In genomic region chr17:45870342-45870974, GRCh38 we compare ENCODE assay signal across 18 cellular contexts. TPM values are rescaled to one million over a fixed set of nuclear protein-coding genes. Genes with fewer than 3 reads are reported as not detected.
DNase-seq lines count a peak whose midpoint lies in the region; ATAC-seq, FAIRE-seq and TF ChIP-seq lines count a peak whose summit lies in the region.
"Had no signal": no experiment of that assay in that cellular context is flagged by ENCODE, and none has a peak within 500 bp of the region (broad histone marks: within the 10 kb centered on the region; RNA-seq: fewer than 3 reads in every experiment).

No MANE protein-coding gene starts in this region.

- POLR2A ChIA-PET in HepG2 (lab: Yijun Ruan, JAX) = no interaction called here
- POLR2A ChIA-PET in GM12878 (lab: Charles Lee) = no interaction called here
- POLR2A ChIA-PET in PC-9 (lab: Charles Lee; ENCODE audit: unreplicated experiment) = no interaction called here

- TF ChIP-seq RAD21 in HepG2 (CRISPR knock-in tag; IDR thresholded peaks at IDR 0.05) (no peak), GM12878 (IDR thresholded peaks at IDR 0.05; ENCODE audit: insufficient read depth, low read depth, low read length) (no peak)

- CTCF ChIA-PET in HepG2 (lab: Yijun Ruan, JAX; ENCODE audit: low intra/inter-chr PET ratio, low total read pairs) = no interaction called here
- CTCF ChIA-PET in GM12878 (lab: Yijun Ruan, JAX) = no interaction called here
- CTCF ChIA-PET in PC-9 (lab: Charles Lee) = no interaction called here

- H3K9me2 ChIP-seq in PC-9 (ENCODE audit: insufficient read depth) = no peaks in the 10 kb centered on the region

- no peak for TF ChIP-seq POLR2A in HepG2 (IDR thresholded peaks at IDR 0.05; ENCODE audit: insufficient read depth in 1 of 2, low read depth in 2 of 2, low read length in 2 of 2)
- TF ChIP-seq POLR2A in right lobe of liver (IDR thresholded peaks at IDR 0.05) = no peak
- TF ChIP-seq POLR2A in GM12878 (IDR thresholded peaks at IDR 0.05; ENCODE audit: low read depth, low read length) = no peak

- intact Hi-C loops in HepG2 (cut with micrococcal nuclease; ENCODE audit: unreplicated experiment) (no loop called here), right lobe of liver (cut with DNase I) (no loop called here), GM12878 (cut with micrococcal nuclease; ENCODE audit: unreplicated experiment) (no loop called here), PC-9 (cut with micrococcal nuclease; ENCODE audit: unreplicated experiment) (no loop called here)

- H4K20me1 ChIP-seq in HepG2 (ENCODE audit: insufficient read depth, low read length) = no peaks in the 10 kb centered on the region
- no peaks in the 10 kb centered on the region for H4K20me1 ChIP-seq in GM12878 (ENCODE audit: control insufficient read depth, insufficient read depth)
- H4K20me1 ChIP-seq in neural progenitor cell (ENCODE audit: low read depth) = no peaks in the 10 kb centered on the region
- H4K20me1 ChIP-seq in PC-9 (ENCODE audit: insufficient read depth) = no peaks in the 10 kb centered on the region

- H3K27ac Mint-ChIP-seq in neural progenitor cell = peak overlapping the region; percentile 58
- H3K27ac Mint-ChIP-seq: CD8-positive, alpha-beta T cell had no signal

- DNase-seq in HepG2 (ENCODE audit: low spot score) = no peak
- no peak for DNase-seq in right lobe of liver
- no peak for DNase-seq in GM12878 (ENCODE audit: low read depth, low spot score)
- DNase-seq in neural progenitor cell (ENCODE audit: low spot score) = no peak
- DNase-seq in LoVo (ENCODE audit: low spot score) = no peak
- no peak for DNase-seq in hypothalamus (lab: John Stamatoyannopoulos, UW)
- DNase-seq in PC-9 = no peak
- DNase-seq: 8988T; ACHN; CD8-positive, alpha-beta T cell; COR-L47; DND-41; GDM1 had no signal

- BruUV-seq in HepG2 (replicated peaks; lab: Mats Ljungman, UMichigan) = no TSS peak
- BruUV-seq in GM12878 (replicated peaks; lab: Mats Ljungman, UMichigan) = no TSS peak
- no TSS peak for BruUV-seq in PC-9 (replicated peaks; lab: Mats Ljungman, UMichigan)

- H3K9ac ChIP-seq in HepG2 (ENCODE audit: insufficient read depth, low read depth, low read length) = no peak overlapping the region
- H3K9ac ChIP-seq in GM12878 (ENCODE audit: control insufficient read depth, insufficient read depth, low read length) = no peak overlapping the region
- no peak overlapping the region for H3K9ac ChIP-seq in neural progenitor cell
- H3K9ac ChIP-seq: GM23248 had no signal

- peaks cover 36% of the 10 kb centered on the region for H3K4me1 Mint-ChIP-seq in neural progenitor cell

- ATAC-seq in HepG2 = no peak
- no peak for ATAC-seq in right lobe of liver
- ATAC-seq in GM12878 = no peak
- ATAC-seq: CD8-positive, alpha-beta T cell had no signal

- peaks cover 7% of the 10 kb centered on the region for H3K27me3 Mint-ChIP-seq in neural progenitor cell (ENCODE audit: insufficient read depth, low read depth)

- H3F3A ChIP-seq in neural progenitor cell (ENCODE audit: low read depth) (no peaks in the 10 kb centered on the region), PC-9 (ENCODE audit: insufficient read depth, low read depth) (no peaks in the 10 kb centered on the region)

- TF ChIP-seq CTCF in HepG2 (CRISPR knock-in tag; IDR thresholded peaks at IDR 0.05) = no peak
- TF ChIP-seq CTCF in right lobe of liver (IDR thresholded peaks at IDR 0.05) = no peak
- no peak for TF ChIP-seq CTCF in GM12878 (IDR thresholded peaks at IDR 0.05 in 2 of 3, conservative IDR thresholded peaks at IDR 0.05 in 1 of 3; ENCODE audit: control insufficient read depth in 2 of 3, extremely low read depth in 1 of 3, insufficient read depth in 1 of 3, low read depth in 3 of 3, low read length in 3 of 3)
- no peak for TF ChIP-seq CTCF in neural progenitor cell (IDR thresholded peaks at IDR 0.05)
- no peak for TF ChIP-seq CTCF in PC-9 (conservative IDR thresholded peaks at IDR 0.05)

- no peaks in the 10 kb centered on the region for H3K9me3 Mint-ChIP-seq in neural progenitor cell
- H3K9me3 Mint-ChIP-seq: CD8-positive, alpha-beta T cell had no signal

- H3K4me3 ChIP-seq in HepG2 (replicated peaks in 1 of 3; ENCODE audit: insufficient read depth in 1 of 3, low read depth in 2 of 3, low read length in 3 of 3) = no peak overlapping the region
- no peak overlapping the region for H3K4me3 ChIP-seq in right lobe of liver
- no peak overlapping the region for H3K4me3 ChIP-seq in GM12878
- no peak overlapping the region for H3K4me3 ChIP-seq in neural progenitor cell
- no peak overlapping the region for H3K4me3 ChIP-seq in PC-9
- H3K4me3 ChIP-seq: GM23248 had no signal

- H3K4me3 Mint-ChIP-seq in neural progenitor cell = no peak overlapping the region
- H3K4me3 Mint-ChIP-seq: CD8-positive, alpha-beta T cell had no signal

- SMC1A ChIA-PET in GM12878 (lab: Charles Lee; ENCODE audit: uncharacterized antibody, unreplicated experiment) = no interaction called here

- no peak overlapping the region for H3K4me2 ChIP-seq in HepG2 (ENCODE audit: low read depth, low read length)
- no peak overlapping the region for H3K4me2 ChIP-seq in GM12878 (ENCODE audit: control insufficient read depth, insufficient read depth)
- peak overlapping the region; percentile 14 for H3K4me2 ChIP-seq in neural progenitor cell
- H3K4me2 ChIP-seq in PC-9 = no peak overlapping the region

- FAIRE-seq in HepG2 (lab: Jason Lieb, UNC) = no peak
- peak; percentile 71 for FAIRE-seq in GM12878 (lab: Jason Lieb, UNC)
- FAIRE-seq: D721Med had no signal

- peaks cover 4 to 56% of the 10 kb centered on the region in 2 experiments; a peak in 4 of 5 replicates for H3K27me3 ChIP-seq in HepG2 (ENCODE audit: control insufficient read depth in 1 of 2, insufficient read depth in 2 of 2, low read length in 2 of 2)
- no peaks in the 10 kb centered on the region for H3K27me3 ChIP-seq in right lobe of liver
- peaks cover 0 to 3% of the 10 kb centered on the region in 2 experiments; a peak in 3 of 4 replicates for H3K27me3 ChIP-seq in GM12878 (replicated peaks in 1 of 2; ENCODE audit: control insufficient read depth in 2 of 2, insufficient read depth in 2 of 2, low read length in 1 of 2)
- H3K27me3 ChIP-seq in neural progenitor cell = no peaks in the 10 kb centered on the region
- H3K27me3 ChIP-seq in PC-9 (ENCODE audit: insufficient read depth, low read depth) = peaks cover 96% of the 10 kb centered on the region

- H3K79me2 ChIP-seq in HepG2 (ENCODE audit: insufficient read depth, low read length) = no peaks in the 10 kb centered on the region
- no peaks in the 10 kb centered on the region for H3K79me2 ChIP-seq in GM12878 (ENCODE audit: control insufficient read depth, insufficient read depth, low read length)
- H3K79me2 ChIP-seq in neural progenitor cell (ENCODE audit: low read depth) = no peaks in the 10 kb centered on the region
- no peaks in the 10 kb centered on the region for H3K79me2 ChIP-seq in PC-9 (ENCODE audit: low read depth)

- H3K27ac ChIP-seq in HepG2 (ENCODE audit: extremely low read length, insufficient read depth, low read length) (no peak overlapping the region), right lobe of liver (no peak overlapping the region), GM12878 (ENCODE audit: control insufficient read depth, insufficient read depth) (no peak overlapping the region), neural progenitor cell (no peak overlapping the region), PC-9 (no peak overlapping the region)
- H3K27ac ChIP-seq: GM23248 had no signal

- in situ Hi-C loops in HepG2 (cut with HindIII; ENCODE audit: extremely low pct_ligation_motif_present, low pct_unique_long_range_greater_than_20kb) (loop anchor here (10.0 kb wide), 1 partner anchor 64 kb away; no protein-coding TSS in a partner anchor), GM12878 (cut with MboI) (no loop called here)

- H3K36me3 Mint-ChIP-seq in neural progenitor cell = no peaks in the 10 kb centered on the region
- H3K36me3 Mint-ChIP-seq: CD14-positive monocyte; CD8-positive, alpha-beta T cell had no signal

- no peaks in the 10 kb centered on the region for H3K36me3 ChIP-seq in HepG2 (replicated peaks in 1 of 2; ENCODE audit: control insufficient read depth in 1 of 2, insufficient read depth in 2 of 2, low read length in 2 of 2)
- no peaks in the 10 kb centered on the region for H3K36me3 ChIP-seq in right lobe of liver
- no peaks in the 10 kb centered on the region for H3K36me3 ChIP-seq in GM12878 (ENCODE audit: control insufficient read depth in 2 of 2, insufficient read depth in 2 of 2, low read length in 1 of 2)
- H3K36me3 ChIP-seq in neural progenitor cell = no peaks in the 10 kb centered on the region
- H3K36me3 ChIP-seq in PC-9 (ENCODE audit: low read depth) = no peaks in the 10 kb centered on the region

- RAD21 ChIA-PET in GM12878 (lab: Charles Lee; ENCODE audit: unreplicated experiment) = no interaction called here

- H3K9me3 ChIP-seq in HepG2 (ENCODE audit: low read length) = no peaks in the 10 kb centered on the region
- H3K9me3 ChIP-seq in right lobe of liver = no peaks in the 10 kb centered on the region
- H3K9me3 ChIP-seq in GM12878 (replicated peaks; ENCODE audit: control insufficient read depth, insufficient read depth, low read length) = no peaks in the 10 kb centered on the region
- no peaks in the 10 kb centered on the region for H3K9me3 ChIP-seq in neural progenitor cell (ENCODE audit: low read depth)
- H3K9me3 ChIP-seq in PC-9 (ENCODE audit: insufficient read depth, low read depth) = no peaks in the 10 kb centered on the region

- H2AFZ ChIP-seq in HepG2 (ENCODE audit: low read length) = no peak overlapping the region
- no peak overlapping the region for H2AFZ ChIP-seq in GM12878 (ENCODE audit: control insufficient read depth, low read depth, low read length)
- H2AFZ ChIP-seq in neural progenitor cell (replicated peaks) = no peak overlapping the region
- no peak overlapping the region for H2AFZ ChIP-seq in PC-9
- H2AFZ ChIP-seq: GM23248 had no signal

- WGBS in HepG2 (ENCODE audit: low lambda C conversion rate) = 7% methylated on average over 4 of the region's 4 CpGs
- 43% methylated on average over 4 of the region's 4 CpGs for WGBS in right lobe of liver (ENCODE audit: insufficient coverage, low coverage, low lambda C conversion rate, missing lambda C conversion rate)
- WGBS in GM12878 (ENCODE audit: insufficient coverage, insufficient replicate concordance, low lambda C conversion rate, missing lambda C conversion rate) = 40% methylated on average over 4 of the region's 4 CpGs

- no peak for TF ChIP-seq EP300 in HepG2 (IDR thresholded peaks at IDR 0.05; ENCODE audit: low read depth in 2 of 2, low read length in 2 of 2)
- no peak for TF ChIP-seq EP300 in HepG2 (CRISPR knock-in tag; IDR thresholded peaks at IDR 0.05; ENCODE audit: borderline replicate concordance)
- TF ChIP-seq EP300 in GM12878 (IDR thresholded peaks at IDR 0.05; ENCODE audit: borderline replicate concordance in 1 of 2, control insufficient read depth in 1 of 2, low read depth in 2 of 2, low read length in 2 of 2) = no peak

- H3K4me1 ChIP-seq in HepG2 (ENCODE audit: insufficient read depth, low read length) (no peaks in the 10 kb centered on the region), right lobe of liver (no peaks in the 10 kb centered on the region), GM12878 (ENCODE audit: control insufficient read depth, insufficient read depth, low read length) (no peaks in the 10 kb centered on the region), neural progenitor cell (peaks cover 19% of the 10 kb centered on the region), PC-9 (replicated peaks; ENCODE audit: insufficient read depth) (no peaks in the 10 kb centered on the region)

RNA-seq across cellular contexts. Expression of gene MAPT, which starts 23.9 kb away (rescaled TPM):
- total RNA-seq in HepG2 (2016; rRNA removed; fragmentation: Illumina TruSeq; extraction: Trizol) (2.1 and 3.6 TPM in 2 replicates), right lobe of liver (1 to 10 TPM in 2 of 6 experiments, under 1 TPM in 4; 0.39 to 4.9 (median 0.59) TPM), GM12878 (2014; rRNA removed) (under 0.01 TPM in 1 of 2 replicates, not detected in the other), GM12878 (2014; rRNA removed; fragmentation: Illumina TruSeq; extraction: Trizol) (not detected in 2 replicates), GM12878 (2021) (0.03 TPM in 1 of 2 replicates, not detected in the other), neural progenitor cell (ENCODE audit: low replicate concordance) (1.4 and 2.4 TPM in 2 replicates), PC-9 (2021) (0.85 and 1.0 TPM in 2 replicates)
- 2.0 and 2.2 TPM in 2 replicates for total RNA-seq in HepG2 (2016; cell fraction: cytosol; rRNA removed; fragmentation: Illumina TruSeq; extraction: Trizol; ENCODE audit: low read depth)
- 1.7 and 2.4 TPM in 2 replicates for total RNA-seq in HepG2 (2016; cell fraction: insoluble cytoplasmic fraction; rRNA removed; fragmentation: Illumina TruSeq; extraction: Trizol)
- total RNA-seq in HepG2 (2016; cell fraction: membrane; rRNA removed; fragmentation: Illumina TruSeq; extraction: Trizol) = 2.1 and 2.3 TPM in 2 replicates
- 1.8 and 2.7 TPM in 2 replicates for total RNA-seq in HepG2 (2016; cell fraction: nucleus; rRNA removed; fragmentation: Illumina TruSeq; extraction: Trizol)
- polyA plus RNA-seq in HepG2 (2011; rRNA removed) (2.8 and 3.3 TPM in 2 replicates), GM12878 (2011; rRNA removed) (not detected in 2 replicates), GM12878 (2014; fragmentation: Illumina TruSeq; extraction: Trizol) (not detected in 2 replicates), GM12878 (2014; fragmentation: Nextera tagmentation; extraction: Ambion mirVana) (not detected), GM12878 (2014; rRNA removed) (not detected in 2 replicates), GM12878 (2016; fragmentation: Nextera tagmentation; extraction: Ambion mirVana) (under 1 TPM in 1 of 2 experiments, not detected in 1; 0.05 TPM)
- polyA plus RNA-seq in HepG2 (2011; cell fraction: cytosol; rRNA removed) = 1.4 and 1.9 TPM in 2 replicates
- polyA plus RNA-seq in HepG2 (2011; cell fraction: nucleus; rRNA removed) = 3.1 and 3.6 TPM in 2 replicates
- polyA plus RNA-seq in HepG2 (2012) = 3.8 and 7.8 TPM in 2 replicates
- polyA plus RNA-seq in HepG2 (2016; cell fraction: cytosol; fragmentation: Illumina TruSeq; extraction: Trizol; ENCODE audit: low read depth) = 6.6 and 6.7 TPM in 2 replicates
- polyA plus RNA-seq in HepG2 (2016; cell fraction: insoluble cytoplasmic fraction; fragmentation: Illumina TruSeq; extraction: Trizol; ENCODE audit: low read depth) = 4.1 and 6.8 TPM in 2 replicates
- 4.0 and 5.5 TPM in 2 replicates for polyA plus RNA-seq in HepG2 (2016; cell fraction: membrane; fragmentation: Illumina TruSeq; extraction: Trizol; ENCODE audit: low read depth)
- 3.8 and 5.1 TPM in 2 replicates for polyA plus RNA-seq in HepG2 (2016; cell fraction: nucleus; fragmentation: Illumina TruSeq; extraction: Trizol; ENCODE audit: insufficient read depth, low read depth)
- polyA minus RNA-seq in HepG2 (2011; rRNA and poly(A)+ RNA removed; ENCODE audit: low replicate concordance) = 2.0 and 2.7 TPM in 2 replicates
- polyA minus RNA-seq in HepG2 (2011; cell fraction: cytosol; rRNA and poly(A)+ RNA removed) = 0.97 and 2.1 TPM in 2 replicates
- 1.4 and 1.7 TPM in 2 replicates for polyA minus RNA-seq in HepG2 (2011; cell fraction: nucleus; rRNA and poly(A)+ RNA removed)
- not detected in 2 replicates for total RNA-seq in GM12878 (2013; cell fraction: nucleolus; rRNA removed)
- polyA plus RNA-seq in GM12878 (2011; ENCODE audit: low read depth) = not detected
- 0.01 TPM in 1 of 2 replicates, not detected in the other for polyA plus RNA-seq in GM12878 (2011; cell fraction: cytosol; rRNA removed)
- polyA plus RNA-seq in GM12878 (2011; cell fraction: nucleus; rRNA removed) = not detected in 2 replicates
- polyA plus RNA-seq in GM12878 (2012) = 0.06 and 0.08 TPM in 2 replicates
- polyA minus RNA-seq in GM12878 (2011; rRNA and poly(A)+ RNA removed) = not detected in 2 replicates
- not detected in 2 replicates for polyA minus RNA-seq in GM12878 (2011; cell fraction: cytosol; rRNA and poly(A)+ RNA removed)
- polyA minus RNA-seq in GM12878 (2011; cell fraction: nucleus; rRNA and poly(A)+ RNA removed) = not detected in 2 replicates
- total RNA-seq: GM23248 had no signal
- polyA plus RNA-seq: CD14-positive monocyte had no signal

RNA-seq across cellular contexts. Expression of gene SPPL2C, which starts 25.8 kb away (rescaled TPM):
- total RNA-seq in HepG2 (2016; rRNA removed; fragmentation: Illumina TruSeq; extraction: Trizol) (not detected in 2 replicates), right lobe of liver (not detected), GM12878 (2014; rRNA removed) (not detected in 2 replicates), GM12878 (2014; rRNA removed; fragmentation: Illumina TruSeq; extraction: Trizol) (not detected in 2 replicates), GM12878 (2021) (not detected in 2 replicates), neural progenitor cell (ENCODE audit: low replicate concordance) (not detected in 2 replicates), PC-9 (2021) (not detected in 2 replicates)
- total RNA-seq in HepG2 (2016; cell fraction: cytosol; rRNA removed; fragmentation: Illumina TruSeq; extraction: Trizol; ENCODE audit: low read depth) = not detected in 2 replicates
- not detected in 2 replicates for total RNA-seq in HepG2 (2016; cell fraction: insoluble cytoplasmic fraction; rRNA removed; fragmentation: Illumina TruSeq; extraction: Trizol)
- not detected in 2 replicates for total RNA-seq in HepG2 (2016; cell fraction: membrane; rRNA removed; fragmentation: Illumina TruSeq; extraction: Trizol)
- not detected in 2 replicates for total RNA-seq in HepG2 (2016; cell fraction: nucleus; rRNA removed; fragmentation: Illumina TruSeq; extraction: Trizol)
- polyA plus RNA-seq in HepG2 (2011; rRNA removed) (not detected in 2 replicates), GM12878 (2011; rRNA removed) (not detected in 2 replicates), GM12878 (2014; fragmentation: Illumina TruSeq; extraction: Trizol) (not detected in 2 replicates), GM12878 (2014; fragmentation: Nextera tagmentation; extraction: Ambion mirVana) (not detected), GM12878 (2014; rRNA removed) (not detected in 2 replicates), GM12878 (2016; fragmentation: Nextera tagmentation; extraction: Ambion mirVana) (not detected)
- polyA plus RNA-seq in HepG2 (2011; cell fraction: cytosol; rRNA removed) = not detected in 2 replicates
- not detected in 2 replicates for polyA plus RNA-seq in HepG2 (2011; cell fraction: nucleus; rRNA removed)
- not detected in 2 replicates for polyA plus RNA-seq in HepG2 (2012)
- polyA plus RNA-seq in HepG2 (2016; cell fraction: cytosol; fragmentation: Illumina TruSeq; extraction: Trizol; ENCODE audit: low read depth) = not detected in 2 replicates
- polyA plus RNA-seq in HepG2 (2016; cell fraction: insoluble cytoplasmic fraction; fragmentation: Illumina TruSeq; extraction: Trizol; ENCODE audit: low read depth) = not detected in 2 replicates
- polyA plus RNA-seq in HepG2 (2016; cell fraction: membrane; fragmentation: Illumina TruSeq; extraction: Trizol; ENCODE audit: low read depth) = not detected in 2 replicates
- polyA plus RNA-seq in HepG2 (2016; cell fraction: nucleus; fragmentation: Illumina TruSeq; extraction: Trizol; ENCODE audit: insufficient read depth, low read depth) = not detected in 2 replicates
- not detected in 2 replicates for polyA minus RNA-seq in HepG2 (2011; rRNA and poly(A)+ RNA removed; ENCODE audit: low replicate concordance)
- polyA minus RNA-seq in HepG2 (2011; cell fraction: cytosol; rRNA and poly(A)+ RNA removed) = not detected in 2 replicates
- polyA minus RNA-seq in HepG2 (2011; cell fraction: nucleus; rRNA and poly(A)+ RNA removed) = not detected in 2 replicates
- not detected in 2 replicates for total RNA-seq in GM12878 (2013; cell fraction: nucleolus; rRNA removed)
- not detected for polyA plus RNA-seq in GM12878 (2011; ENCODE audit: low read depth)
- polyA plus RNA-seq in GM12878 (2011; cell fraction: cytosol; rRNA removed) = not detected in 2 replicates
- not detected in 2 replicates for polyA plus RNA-seq in GM12878 (2011; cell fraction: nucleus; rRNA removed)
- polyA plus RNA-seq in GM12878 (2012) = not detected in 2 replicates
- not detected in 2 replicates for polyA minus RNA-seq in GM12878 (2011; rRNA and poly(A)+ RNA removed)
- polyA minus RNA-seq in GM12878 (2011; cell fraction: cytosol; rRNA and poly(A)+ RNA removed) = not detected in 2 replicates
- polyA minus RNA-seq in GM12878 (2011; cell fraction: nucleus; rRNA and poly(A)+ RNA removed) = not detected in 2 replicates
- total RNA-seq: CD8-positive, alpha-beta T cell; GM23248; H7; HT-29 had no signal
- polyA plus RNA-seq: CD14-positive monocyte, GM23248 had no signal
